ENCODE assay signal across 10 cellular contexts in genomic region chr2:219358170-219359075, GRCh38. TPM values are rescaled to one million over a fixed set of nuclear protein-coding genes. Genes with fewer than 3 reads are reported as not detected.
DNase-seq lines count a peak whose midpoint lies in the region; ATAC-seq and TF ChIP-seq lines count a peak whose summit lies in the region.
"Had no signal": no experiment of that assay in that cellular context is flagged by ENCODE, and none has a peak within 500 bp of the region (broad histone marks: within the 10 kb centered on the region; RNA-seq: fewer than 3 reads in every experiment).

No MANE protein-coding gene starts in this region.

- no peak overlapping the region for H2BK5ac ChIP-seq in mesendoderm (ENCODE audit: low read length)

- no peak overlapping the region for H3K4ac ChIP-seq in mesendoderm (ENCODE audit: low read depth, low read length)

- peak overlapping the region; percentile 31 for H3K4me2 ChIP-seq in mesendoderm (ENCODE audit: low read length)

- H2BK120ac ChIP-seq in mesendoderm (ENCODE audit: low read depth, low read length) = no peak overlapping the region

- H2BK15ac ChIP-seq in mesendoderm (replicated peaks; ENCODE audit: low read depth) = no peak overlapping the region

- H3K4me1 ChIP-seq in heart left ventricle (peaks cover 0 to 28% (median 11%) of the 10 kb centered on the region in 12 donors), adipocyte (ENCODE audit: control insufficient read depth, insufficient read depth, low read length) (peaks cover 24% of the 10 kb centered on the region), mesendoderm (ENCODE audit: control insufficient read depth, low read depth, low read length) (no peaks in the 10 kb centered on the region), thoracic aorta (ENCODE audit: control insufficient read depth in 1 of 2, low read depth in 2 of 2) (peaks cover 9 to 11% of the 10 kb centered on the region in 2 donors), ovary (ENCODE audit: insufficient read depth) (no peaks in the 10 kb centered on the region)

- H3K18ac ChIP-seq in mesendoderm (ENCODE audit: low read length) = no peak overlapping the region

- no peaks in the 10 kb centered on the region for H3K79me1 ChIP-seq in mesendoderm (ENCODE audit: low read length)

- H3K9ac ChIP-seq in adipocyte (ENCODE audit: low read length) (no peak overlapping the region), mesendoderm (ENCODE audit: low read length) (no peak overlapping the region)

- 3 to 6% (median 4%) methylated on average over 39 to 66 of the region's 66 CpGs for WGBS in heart left ventricle, 4 donors
- WGBS in mesendoderm (ENCODE audit: extremely low coverage, insufficient coverage, low lambda C conversion rate) = no CpG with 5 or more reads among the region's 66 CpGs
- 1 to 3% (median 2%) methylated on average over 50 to 66 of the region's 66 CpGs for WGBS in ovary, 3 donors

- peak overlapping the region; percentile 45 for H3K23ac ChIP-seq in mesendoderm (ENCODE audit: low read length)

- TF ChIP-seq EP300 in ovary (IDR thresholded peaks at IDR 0.05) = no peak

- H4K8ac ChIP-seq in mesendoderm (ENCODE audit: low read depth, low read length) = no peak overlapping the region

- H3K4me3 ChIP-seq in heart left ventricle = peak overlapping the region in 8 of 12 donors; percentile 20 to 43 (median 31)
- H3K4me3 ChIP-seq in adipocyte (ENCODE audit: low read length) = peak overlapping the region; percentile 64
- H3K4me3 ChIP-seq in mesendoderm (ENCODE audit: low read length) = no peak overlapping the region
- H3K4me3 ChIP-seq in thoracic aorta = peak overlapping the region; percentile 22
- H3K4me3 ChIP-seq in ovary = no peak overlapping the region
- H3K4me3 ChIP-seq: SJSA1 had no signal

- H4K5ac ChIP-seq in mesendoderm (ENCODE audit: low read length) = no peak overlapping the region

- H3K27me3 ChIP-seq in heart left ventricle (peaks cover 14 to 51% (median 38%) of the 10 kb centered on the region in 9 donors), adipocyte (replicated peaks; ENCODE audit: control insufficient read depth, insufficient read depth, low read length) (peaks cover 19% of the 10 kb centered on the region), mesendoderm (ENCODE audit: insufficient read depth, low read length, poor library complexity) (peaks cover 20% of the 10 kb centered on the region), thoracic aorta (replicated peaks; ENCODE audit: insufficient read depth) (no peaks in the 10 kb centered on the region), ovary (no peaks in the 10 kb centered on the region)

- TF ChIP-seq CTCF in heart left ventricle (IDR thresholded peaks at IDR 0.05) (no peak), thoracic aorta (IDR thresholded peaks at IDR 0.05) (no peak), ovary (IDR thresholded peaks at IDR 0.05) (no peak)

- DNase-seq in heart left ventricle (peak in 1 of 5 donors; percentile 60), cardiac septum (ENCODE audit: low spot score) (no peak), adipocyte (ENCODE audit: low read depth) (peak; percentile 14), mesendoderm (no peak), thoracic aorta (ENCODE audit: low spot score) (no peak), ovary (no peak), erythroblast (lab: John Stamatoyannopoulos, UW) (no peak)

- no peaks in the 10 kb centered on the region for H3K9me3 ChIP-seq in heart left ventricle
- no peaks in the 10 kb centered on the region for H3K9me3 ChIP-seq in adipocyte (ENCODE audit: control insufficient read depth, low read length)
- no peaks in the 10 kb centered on the region for H3K9me3 ChIP-seq in thoracic aorta
- no peaks in the 10 kb centered on the region for H3K9me3 ChIP-seq in ovary
- H3K9me3 ChIP-seq: SJSA1 had no signal

- ATAC-seq in heart left ventricle = peak in 1 of 4 donors; percentile 16
- ATAC-seq in thoracic aorta (ENCODE audit: insufficient number of reproducible peaks, low FRiP score, low read depth) = no peak
- no peak for ATAC-seq in GM18519 (IDR thresholded peaks at IDR 0.05; ENCODE audit: low FRiP score, unreplicated experiment)

- no peak for TF ChIP-seq POLR2A in heart left ventricle (IDR thresholded peaks at IDR 0.05)
- TF ChIP-seq POLR2A in ovary (IDR thresholded peaks at IDR 0.05) = no peak
- no peak for TF ChIP-seq POLR2A in erythroblast (IDR thresholded peaks at IDR 0.05; ENCODE audit: low read length)

- H3K36me3 ChIP-seq in heart left ventricle = no peaks in the 10 kb centered on the region
- no peaks in the 10 kb centered on the region for H3K36me3 ChIP-seq in adipocyte (ENCODE audit: control insufficient read depth, insufficient read depth, low read length, severe bottlenecking)
- H3K36me3 ChIP-seq in mesendoderm (ENCODE audit: control insufficient read depth, insufficient read depth, low read length) = no peaks in the 10 kb centered on the region
- H3K36me3 ChIP-seq in thoracic aorta = no peaks in the 10 kb centered on the region
- no peaks in the 10 kb centered on the region for H3K36me3 ChIP-seq in ovary
- H3K36me3 ChIP-seq: SJSA1 had no signal

- H3K27ac ChIP-seq in heart left ventricle (no peak overlapping the region), mesendoderm (ENCODE audit: low read depth, low read length) (no peak overlapping the region), thoracic aorta (no peak overlapping the region), ovary (no peak overlapping the region)
- H3K27ac ChIP-seq: SJSA1 had no signal

- H3K56ac ChIP-seq in mesendoderm (ENCODE audit: low read length) = no peak overlapping the region

- H3K79me2 ChIP-seq in mesendoderm (ENCODE audit: control insufficient read depth, insufficient read depth, low read length) = no peaks in the 10 kb centered on the region

- H2AK5ac ChIP-seq in mesendoderm (ENCODE audit: low read length) = no peak overlapping the region

- intact Hi-C loops in heart left ventricle (cut with DNase I) = no loop called here
- intact Hi-C loops in cardiac septum (cut with DNase I) = no loop called here
- intact Hi-C loops in ovary (cut with DNase I) = no loop called here

RNA-seq across cellular contexts. Expression of gene RESP18, which starts 25.9 kb away (rescaled TPM):
- total RNA-seq in heart left ventricle = not detected
- not detected for polyA plus RNA-seq in heart left ventricle
- not detected for total RNA-seq in cardiac septum
- not detected for polyA plus RNA-seq in mesendoderm (2013, experiment 1 of 2)
- not detected for polyA plus RNA-seq in mesendoderm (2013, experiment 2 of 2)
- not detected for total RNA-seq in thoracic aorta
- not detected for total RNA-seq in ovary
- polyA plus RNA-seq in ovary = not detected
- total RNA-seq: activated naive CD4-positive, alpha-beta T cell treated with anti-CD3 and anti-CD28 coated beads, Interleukin-2, amount 50 U/mL, for 72 hours; SJSA1 had no signal

RNA-seq across cellular contexts. Expression of gene DNPEP, which starts 29.3 kb away (rescaled TPM):
- total RNA-seq in heart left ventricle (100 to 1,000 TPM in 1 of 9 donors, 10 to 100 TPM in 8; 61.8 to 101 (median 73.4) TPM), cardiac septum (47.2 TPM), thoracic aorta (10 to 100 TPM; 42.7 to 51.2 TPM), ovary (10 to 100 TPM; 34.7 to 72.9 (median 66.4) TPM)
- polyA plus RNA-seq in heart left ventricle (10 to 100 TPM; 61.3 to 69.6 TPM), ovary (10 to 100 TPM; 23.4 to 54.2 TPM)
- polyA plus RNA-seq in mesendoderm (2013, experiment 1 of 2) = 49.5 TPM
- polyA plus RNA-seq in mesendoderm (2013, experiment 2 of 2) = 50.4 TPM

RNA-seq across cellular contexts. Expression of gene PTPRN, which starts 49.2 kb away (rescaled TPM):
- total RNA-seq in heart left ventricle (under 1 TPM in 3 of 9 donors, not detected in 6; 0.19 to 0.93 (median 0.59) TPM), cardiac septum (0.97 TPM), thoracic aorta (not detected), ovary (1 to 10 TPM in 3 of 7 donors, under 1 TPM in 3, not detected in 1; 0.12 to 2.3 (median 0.82) TPM)
- polyA plus RNA-seq in heart left ventricle (under 1 TPM in 1 of 2 donors, not detected in 1; 0.12 TPM), ovary (1 to 10 TPM in 1 of 2 donors, under 1 TPM in 1; 0.08 to 1.3 TPM)
- 1.7 TPM for polyA plus RNA-seq in mesendoderm (2013, experiment 1 of 2)
- 1.9 TPM for polyA plus RNA-seq in mesendoderm (2013, experiment 2 of 2)

RNA-seq across cellular contexts. Expression of gene DES, which starts 59.8 kb away (rescaled TPM):
- total RNA-seq in heart left ventricle (over 10,000 TPM in 8 of 9 donors, 1,000 to 10,000 TPM in 1; 9,618 to 28,674 (median 17,979) TPM), cardiac septum (21,230 TPM), thoracic aorta (100 to 1,000 TPM; 146 to 302 TPM), ovary (1,000 to 10,000 TPM in 1 of 7 donors, 100 to 1,000 TPM in 4, 10 to 100 TPM in 2; 86.5 to 1,061 (median 184) TPM)
- polyA plus RNA-seq in heart left ventricle (over 10,000 TPM; 15,024 to 19,385 TPM), ovary (100 to 1,000 TPM; 149 to 642 TPM)
- polyA plus RNA-seq in mesendoderm (2013, experiment 1 of 2) = 3.5 TPM
- 3.2 TPM for polyA plus RNA-seq in mesendoderm (2013, experiment 2 of 2)
- total RNA-seq: activated naive CD4-positive, alpha-beta T cell treated with anti-CD3 and anti-CD28 coated beads, Interleukin-2, amount 50 U/mL, for 72 hours had no signal

Comparison
In these comparisons a context has a peak if more than half of its experiments do, and no peak if none do; other contexts are left out.
1. H3K4me3 ChIP-seq: peak in heart left ventricle (8 of 12), adipocyte (single experiment) and thoracic aorta (single experiment); none in mesendoderm (single experiment) and ovary (single experiment).